8 cellular contexts compared by ENCODE assay signal in genomic region chr19:44741841-44742352, GRCh38. TPM values are rescaled to one million over a fixed set of nuclear protein-coding genes. Genes with fewer than 3 reads are reported as not detected.
DNase-seq lines count a peak whose midpoint lies in the region; ATAC-seq and TF ChIP-seq lines count a peak whose summit lies in the region.

No MANE protein-coding gene starts in this region.

- H3K4me2 ChIP-seq in OCI-LY7 (ENCODE audit: low read length): no peak overlapping the region; the same call in 1 of the 2 replicates

- no TSS peak for BruUV-seq in OCI-LY7 (replicated peaks; lab: Mats Ljungman, UMichigan)

- TF ChIP-seq CTCF in AG04449 (IDR thresholded peaks at IDR 0.05; ENCODE audit: insufficient read depth, low read length, missing control alignments): no peak
- no peak for TF ChIP-seq CTCF in OCI-LY7 (conservative IDR thresholded peaks at IDR 0.05; ENCODE audit: low read length)
- TF ChIP-seq CTCF in progenitor cell of endocrine pancreas (IDR thresholded peaks at IDR 0.05; ENCODE audit: unreplicated experiment): no peak

- H3K27me3 Mint-ChIP-seq in progenitor cell of endocrine pancreas: peaks cover 42% of the 10 kb centered on the region

- H3K36me3 Mint-ChIP-seq in progenitor cell of endocrine pancreas (ENCODE audit: insufficient read depth): no peaks in the 10 kb centered on the region

- H3K27ac ChIP-seq in OCI-LY7 (ENCODE audit: low read depth, low read length, poor library complexity, severe bottlenecking) (no peak overlapping the region), caudate nucleus (ENCODE audit: low read depth, low read length) (peak overlapping the region; percentile 44)

- peak; percentile 98 for DNase-seq in AG04449 (ENCODE audit: low read depth, low spot score)
- DNase-seq in GOT3 (lab: John Stamatoyannopoulos, UW): peak; percentile 80
- DNase-seq in OCI-LY7 (ENCODE audit: low spot score): no peak
- DNase-seq in caudate nucleus (lab: John Stamatoyannopoulos, UW): peak in 58 of 61 donors; percentile 10 to 90 (median 69)
- DNase-seq in kidney tubule cell (ENCODE audit: low spot score): peak; percentile 99
- DNase-seq in stimulated activated CD8-positive, alpha-beta memory T cell treated with anti-CD3 and anti-CD28 coated beads, Interleukin-4, amount 100 ng/mL, for 48 hours: peak; percentile 59
- DNase-seq in progenitor cell of endocrine pancreas (ENCODE audit: low spot score, unreplicated experiment): no peak

- H3K9me2 ChIP-seq in OCI-LY7 (ENCODE audit: insufficient read depth, low read length): no peaks in the 10 kb centered on the region

- no peaks in the 10 kb centered on the region for H3K79me2 ChIP-seq in OCI-LY7 (ENCODE audit: insufficient read depth, low read depth, low read length)

- CTCF ChIA-PET in AG04449 (lab: Yijun Ruan, JAX): interaction anchor here (1.1 to 8.6 kb wide), 5 partner anchors 11 to 52 kb away, joined by 3 to 87 read pairs (median 3); no protein-coding TSS in a partner anchor
- CTCF ChIA-PET in OCI-LY7 (lab: Charles Lee; ENCODE audit: unreplicated experiment): no interaction called here

- POLR2A ChIA-PET in AG04449 (lab: Yijun Ruan, JAX) (interaction anchor here (0.6 to 2.3 kb wide), 7 partner anchors 9 to 154 kb away, joined by 3 to 14 read pairs (median 4); no protein-coding TSS in a partner anchor), OCI-LY7 (lab: Charles Lee) (interaction anchor here (0.6 to 0.9 kb wide), 2 partner anchors 11 to 104 kb away, joined by 3 read pairs; no protein-coding TSS in a partner anchor)

- H3K4me3 ChIP-seq in AG04449 (ENCODE audit: low read depth, low read length) (no peak overlapping the region), OCI-LY7 (ENCODE audit: low read depth, low read length, poor library complexity, severe bottlenecking) (no peak overlapping the region)

- H3K36me3 ChIP-seq in OCI-LY7 (ENCODE audit: insufficient read depth, low read length): no peaks in the 10 kb centered on the region

- no peaks in the 10 kb centered on the region for H3K9me3 Mint-ChIP-seq in progenitor cell of endocrine pancreas (ENCODE audit: low read depth)

- H4K20me1 ChIP-seq in OCI-LY7 (ENCODE audit: insufficient read depth, low read length): no peaks in the 10 kb centered on the region

- intact Hi-C loops in OCI-LY7 (cut with micrococcal nuclease; ENCODE audit: unreplicated experiment): no loop called here

- H3K4me1 ChIP-seq in OCI-LY7 (ENCODE audit: insufficient read depth, low read length, poor library complexity, severe bottlenecking): peaks cover 30% of the 10 kb centered on the region

- peak overlapping the region; percentile 41; the same call in 1 of the 2 replicates for H2AFZ ChIP-seq in OCI-LY7 (ENCODE audit: low read length)

- H3K27ac Mint-ChIP-seq in progenitor cell of endocrine pancreas: no peak overlapping the region

- H3K4me3 Mint-ChIP-seq in progenitor cell of endocrine pancreas (ENCODE audit: low read depth): no peak overlapping the region

- H3K4me1 Mint-ChIP-seq in progenitor cell of endocrine pancreas (ENCODE audit: low read depth): peaks cover 1% of the 10 kb centered on the region

- ATAC-seq in GM19395 (IDR thresholded peaks at IDR 0.05; ENCODE audit: unreplicated experiment): no peak

- H3K9me3 ChIP-seq in OCI-LY7 (ENCODE audit: low read length): no peaks in the 10 kb centered on the region

RNA-seq across cellular contexts. Expression of gene BCL3, which starts 6.6 kb away (rescaled TPM):
- 5.8 and 10.2 TPM in 2 replicates for total RNA-seq in OCI-LY7 (2014; rRNA removed; shearing (Covaris generic))
- 18.6 and 22.9 TPM in 2 replicates for total RNA-seq in OCI-LY7 (2022)
- total RNA-seq in progenitor cell of endocrine pancreas: 2.9 and 3.8 TPM in 2 replicates

RNA-seq across cellular contexts. Expression of gene CBLC, which starts 35.8 kb away (rescaled TPM):
- total RNA-seq in OCI-LY7 (2014; rRNA removed; shearing (Covaris generic)): not detected in 2 replicates
- total RNA-seq in OCI-LY7 (2022): not detected in 2 replicates
- total RNA-seq in progenitor cell of endocrine pancreas: 15.4 and 16.2 TPM in 2 replicates

RNA-seq across cellular contexts. Expression of gene CEACAM16, which starts 42.9 kb away (rescaled TPM):
- not detected in 2 replicates for total RNA-seq in OCI-LY7 (2014; rRNA removed; shearing (Covaris generic))
- not detected in 2 replicates for total RNA-seq in OCI-LY7 (2022)
- not detected in 2 replicates for total RNA-seq in progenitor cell of endocrine pancreas

Comparison
In these comparisons a context has a peak if more than half of its experiments do, and no peak if none do; other contexts are left out.
1. DNase-seq: peak in AG04449 (single experiment), GOT3 (single experiment), caudate nucleus (58 of 61), kidney tubule cell (single experiment) and stimulated activated CD8-positive, alpha-beta memory T cell treated with anti-CD3 and anti-CD28 coated beads, Interleukin-4, amount 100 ng/mL, for 48 hours (single experiment); none in OCI-LY7 (single experiment) and progenitor cell of endocrine pancreas (single experiment).
2. RNA of gene CBLC, which starts 35.8 kb away (total RNA-seq): 15.4 to 16.2 TPM in progenitor cell of endocrine pancreas; not detected in OCI-LY7; every median in the first group is over 10 times any median in the second.